In genomic region chr6:53564401-53565065, GRCh38 we compare ENCODE assay signal across 7 cellular contexts.
"Had no signal": no experiment of that assay in that cellular context is flagged by ENCODE, and none has a peak within 500 bp of the region (broad histone marks: within the 10 kb centered on the region; RNA-seq: fewer than 3 reads in every experiment).

No MANE protein-coding gene starts in this region.

- H3K4me2 ChIP-seq: GM23338 had no signal

- H3K4me1 Mint-ChIP-seq: GM23338, H9, IgD-negative memory B cell had no signal

- DNase-seq: H9, HCEC 1CT had no signal

- H3K27ac Mint-ChIP-seq: GM23338, H9, IgD-negative memory B cell had no signal

- FAIRE-seq: H1, H54, HTR-8/SVneo had no signal

- H3K4me3 ChIP-seq: GM23338 had no signal

- H3K4me3 Mint-ChIP-seq: GM23338, H9, IgD-negative memory B cell had no signal

- H2AFZ ChIP-seq: GM23338 had no signal

- ATAC-seq: GM23338 had no signal
